In the genomic region with DNA sequence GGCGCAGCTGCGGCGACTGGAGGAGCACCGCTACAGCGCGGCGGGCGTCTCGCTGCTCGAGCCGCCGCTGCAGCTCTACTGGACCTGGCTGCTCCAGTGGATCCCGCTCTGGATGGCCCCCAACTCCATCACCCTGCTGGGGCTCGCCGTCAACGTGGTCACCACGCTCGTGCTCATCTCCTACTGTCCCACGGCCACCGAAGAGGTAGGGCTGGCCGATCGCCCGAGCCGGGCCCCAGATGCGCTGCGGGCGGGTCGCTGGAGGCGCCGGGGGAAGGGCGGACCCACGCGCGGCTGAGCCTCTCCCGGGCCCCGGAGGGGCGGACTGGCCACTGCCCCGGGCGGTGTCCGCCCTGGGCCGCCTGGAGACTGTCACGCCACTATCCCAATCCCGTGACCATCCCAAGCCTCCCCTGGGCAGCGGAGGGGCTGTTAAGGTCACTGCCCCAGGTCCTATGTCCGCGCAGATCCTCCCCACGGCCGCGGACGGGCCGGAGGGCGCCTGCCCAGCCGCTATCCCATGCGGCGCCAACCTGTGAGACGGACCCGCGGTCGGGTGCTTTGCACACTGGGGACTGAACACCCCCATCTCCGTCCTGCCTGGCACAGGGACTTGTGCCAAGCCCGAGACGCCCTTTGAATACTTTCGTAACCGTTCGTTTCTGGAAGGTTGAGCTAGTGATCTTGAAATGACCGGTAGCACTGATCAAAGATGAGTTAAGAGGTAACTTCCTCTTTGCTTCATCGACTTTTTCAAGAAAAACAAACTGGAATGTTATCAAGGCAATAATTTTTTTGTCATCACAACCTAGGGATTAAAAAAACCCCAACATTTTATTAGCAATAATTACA, we compare ENCODE assay signal across 8 cellular contexts. TPM values are rescaled to one million over a fixed set of nuclear protein-coding genes. Genes with fewer than 3 reads are reported as not detected.
A peak's percentile ranks its signal among the peaks of the same experiment; 100 is the strongest.
DNase-seq lines count a peak whose midpoint lies in the region; TF ChIP-seq lines count a peak whose summit lies in the region.

No MANE protein-coding gene starts in this region.

- H3K36me3 ChIP-seq in HEK293 (ENCODE audit: control insufficient read depth in 2 of 2, insufficient read depth in 1 of 2, low read length in 2 of 2) (no peaks in the 10 kb centered on the region), esophagus muscularis mucosa (no peaks in the 10 kb centered on the region), testis (ENCODE audit: low read depth, missing control alignments) (no peaks in the 10 kb centered on the region)

- DNase-seq in activated gamma-delta T cell treated with Interleukin-2 at 50 U/mL for 16 hours: peak; percentile 5
- no peak for DNase-seq in activated gamma-delta T cell (lab: John Stamatoyannopoulos, UW)
- no peak for DNase-seq in LNCaP clone FGC (ENCODE audit: low read depth)
- DNase-seq in activated CD4-positive, alpha-beta T cell treated with anti-CD3 and anti-CD28 coated beads, Interleukin-2, amount 10 ng/mL, durations not matched to agents 7 days and 5 days: no peak
- no peak for DNase-seq in esophagus muscularis mucosa (ENCODE audit: extremely low spot score)
- DNase-seq in midbrain (lab: John Stamatoyannopoulos, UW): peak; percentile 33
- DNase-seq in testis: peak; percentile 47

- H3K27me3 ChIP-seq in esophagus muscularis mucosa (no peaks in the 10 kb centered on the region), testis (no peaks in the 10 kb centered on the region)

- no peak for TF ChIP-seq EP300 in esophagus muscularis mucosa (IDR thresholded peaks at IDR 0.05)

- H3K27ac ChIP-seq in HEK293 (ENCODE audit: extremely low read depth, low read depth, low read length) (peak overlapping the region; percentile 90), esophagus muscularis mucosa (replicated peaks in 1 of 4) (peak overlapping the region; percentile 89 to 97 (median 96)), testis (peak overlapping the region; percentile 91 to 94)

- peak overlapping the region; percentile 81 for H3K4me3 Mint-ChIP-seq in activated CD4-positive, alpha-beta T cell treated with anti-CD3 and anti-CD28 coated beads, Interleukin-2, amount 10 ng/mL, durations not matched to agents 7 days and 5 days

- H3K36me3 Mint-ChIP-seq in activated CD4-positive, alpha-beta T cell treated with anti-CD3 and anti-CD28 coated beads, Interleukin-2, amount 10 ng/mL, durations not matched to agents 7 days and 5 days (ENCODE audit: low read depth): no peaks in the 10 kb centered on the region

- CTCF ChIA-PET in HEK293 (lab: Yijun Ruan, JAX): interaction anchor here (0.6 to 1.2 kb wide), 6 partner anchors 14 to 132 kb away, joined by 3 to 5 read pairs (median 3); no protein-coding TSS in a partner anchor
- CTCF ChIA-PET in activated CD4-positive, alpha-beta T cell treated with anti-CD3 and anti-CD28 coated beads, Interleukin-2, amount 10 ng/mL, durations not matched to agents 7 days and 5 days (lab: Charles Lee): interaction anchor here (0.8 to 1.3 kb wide), 3 partner anchors 22 to 48 kb away, joined by 3 to 4 read pairs (median 3); no protein-coding TSS in a partner anchor

- H3K9me3 ChIP-seq in HEK293 (ENCODE audit: control insufficient read depth, insufficient read depth, low read depth, low read length) (no peaks in the 10 kb centered on the region), esophagus muscularis mucosa (no peaks in the 10 kb centered on the region), testis (no peaks in the 10 kb centered on the region)

- H3K9me3 Mint-ChIP-seq in activated CD4-positive, alpha-beta T cell treated with anti-CD3 and anti-CD28 coated beads, Interleukin-2, amount 10 ng/mL, durations not matched to agents 7 days and 5 days: no peaks in the 10 kb centered on the region

- POLR2A ChIA-PET in HEK293 (lab: Yijun Ruan, JAX): interaction anchor here (0.9 kb wide), 1 partner anchor 9 kb away, joined by 3 read pairs; no protein-coding TSS in a partner anchor
- POLR2A ChIA-PET in activated CD4-positive, alpha-beta T cell treated with anti-CD3 and anti-CD28 coated beads, Interleukin-2, amount 10 ng/mL, durations not matched to agents 7 days and 5 days (lab: Charles Lee): no interaction called here

- no peaks in the 10 kb centered on the region for H3K27me3 Mint-ChIP-seq in activated CD4-positive, alpha-beta T cell treated with anti-CD3 and anti-CD28 coated beads, Interleukin-2, amount 10 ng/mL, durations not matched to agents 7 days and 5 days

- H3K4me1 ChIP-seq in HEK293 (ENCODE audit: control insufficient read depth, insufficient read depth, low read length) (peaks cover 8% of the 10 kb centered on the region), esophagus muscularis mucosa (peaks cover 54 to 68% (median 64%) of the 10 kb centered on the region in 4 donors), testis (peaks cover 13% of the 10 kb centered on the region)

- peaks cover 38% of the 10 kb centered on the region for H3K4me1 Mint-ChIP-seq in activated CD4-positive, alpha-beta T cell treated with anti-CD3 and anti-CD28 coated beads, Interleukin-2, amount 10 ng/mL, durations not matched to agents 7 days and 5 days

- H3K4me3 ChIP-seq in HEK293 (ENCODE audit: low read depth, low read length) (peak overlapping the region; percentile 69), LNCaP clone FGC (ENCODE audit: low read depth, low read length) (peak overlapping the region; percentile 77), esophagus muscularis mucosa (peak overlapping the region; percentile 70 to 94 (median 90)), testis (peak overlapping the region; percentile 85 to 91)

- TF ChIP-seq POLR2A in esophagus muscularis mucosa (IDR thresholded peaks at IDR 0.05; ENCODE audit: low read depth): peak; percentile 35
- TF ChIP-seq POLR2A in testis (IDR thresholded peaks at IDR 0.05): no peak

- peak overlapping the region; percentile 86 for H3K27ac Mint-ChIP-seq in activated CD4-positive, alpha-beta T cell treated with anti-CD3 and anti-CD28 coated beads, Interleukin-2, amount 10 ng/mL, durations not matched to agents 7 days and 5 days

- TF ChIP-seq CTCF in HEK293 (tag by site-specific recombination; IDR thresholded peaks at IDR 0.05) (no peak), LNCaP clone FGC (IDR thresholded peaks at IDR 0.05; ENCODE audit: control insufficient read depth, extremely low read depth, insufficient read depth) (0 out of 2 replicates have a peak, but pooled peaks have one; percentile 6), esophagus muscularis mucosa (IDR thresholded peaks at IDR 0.05) (no peak), testis (IDR thresholded peaks at IDR 0.05) (no peak)

- intact Hi-C loops in esophagus muscularis mucosa (cut with DNase I) (loop anchor here (2.0 to 5.0 kb wide), 2 partner anchors 133 to 364 kb away; a partner anchor contains a TSS), testis (cut with DNase I; ENCODE audit: low total_unique reads) (no loop called here)

- 2% methylated on average over 14 of the region's 67 CpGs for WGBS in esophagus muscularis mucosa
- 0% methylated on average over 10 to 42 of the region's 67 CpGs for WGBS in testis, 2 donors

TF ChIP-seq in HEK293, 187 proteins besides CTCF, POLR2A, EP300 and RAD21 (continues in another document):
- TF ChIP-seq, protein P1, sequence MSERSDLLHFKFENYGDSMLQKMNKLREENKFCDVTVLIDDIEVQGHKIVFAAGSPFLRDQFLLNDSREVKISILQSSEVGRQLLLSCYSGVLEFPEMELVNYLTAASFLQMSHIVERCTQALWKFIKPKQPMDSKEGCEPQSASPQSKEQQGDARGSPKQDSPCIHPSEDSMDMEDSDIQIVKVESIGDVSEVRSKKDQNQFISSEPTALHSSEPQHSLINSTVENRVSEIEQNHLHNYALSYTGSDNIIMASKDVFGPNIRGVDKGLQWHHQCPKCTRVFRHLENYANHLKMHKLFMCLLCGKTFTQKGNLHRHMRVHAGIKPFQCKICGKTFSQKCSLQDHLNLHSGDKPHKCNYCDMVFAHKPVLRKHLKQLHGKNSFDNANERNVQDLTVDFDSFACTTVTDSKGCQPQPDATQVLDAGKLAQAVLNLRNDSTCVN (tag by site-specific recombination; optimal IDR thresholded peaks at IDR 0.05): peak; percentile 66
- TF ChIP-seq SCRT2 (tag by site-specific recombination; IDR thresholded peaks at IDR 0.05): 0 out of 2 replicates have a peak, but pooled peaks have one; percentile 10
- 0 out of 2 replicates have a peak, but pooled peaks have one; percentile 20 for TF ChIP-seq ZBTB8A (tag by site-specific recombination; IDR thresholded peaks at IDR 0.05)
- peak; percentile 30; the same call in 1 of the 2 replicates for TF ChIP-seq GLIS2 (tag by site-specific recombination; IDR thresholded peaks at IDR 0.05)
- TF ChIP-seq, protein P2, sequence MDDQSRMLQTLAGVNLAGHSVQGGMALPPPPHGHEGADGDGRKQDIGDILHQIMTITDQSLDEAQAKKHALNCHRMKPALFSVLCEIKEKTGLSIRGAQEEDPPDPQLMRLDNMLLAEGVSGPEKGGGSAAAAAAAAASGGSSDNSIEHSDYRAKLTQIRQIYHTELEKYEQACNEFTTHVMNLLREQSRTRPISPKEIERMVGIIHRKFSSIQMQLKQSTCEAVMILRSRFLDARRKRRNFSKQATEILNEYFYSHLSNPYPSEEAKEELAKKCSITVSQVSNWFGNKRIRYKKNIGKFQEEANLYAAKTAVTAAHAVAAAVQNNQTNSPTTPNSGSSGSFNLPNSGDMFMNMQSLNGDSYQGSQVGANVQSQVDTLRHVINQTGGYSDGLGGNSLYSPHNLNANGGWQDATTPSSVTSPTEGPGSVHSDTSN (CRISPR knock-in tag; IDR thresholded peaks at IDR 0.05): 0 out of 2 replicates have a peak, but pooled peaks have one; percentile 21
- TF ChIP-seq ZNF292 (tag by site-specific recombination; IDR thresholded peaks at IDR 0.05; ENCODE audit: borderline replicate concordance, low read depth): no peak

RNA-seq across cellular contexts. Expression of a gene that starts 0.7 kb away (rescaled TPM):
- total RNA-seq in activated CD4-positive, alpha-beta T cell treated with anti-CD3 and anti-CD28 coated beads, Interleukin-2, amount 10 ng/mL, durations not matched to agents 7 days and 5 days: 10 to 100 TPM in 1 of 2 experiments, 1 to 10 TPM in 1; 9.5 to 11.8 TPM
- 100 to 1,000 TPM in 1 of 4 donors, 10 to 100 TPM in 3; 57.5 to 180 (median 83.8) TPM for total RNA-seq in esophagus muscularis mucosa
- 100 to 1,000 TPM; 154 to 267 TPM for total RNA-seq in testis
- 150 TPM for polyA plus RNA-seq in testis (ENCODE audit: insufficient read depth, low read depth, low replicate concordance)

RNA-seq across cellular contexts. Expression of a gene that starts 41.1 kb away (rescaled TPM):
- under 1 TPM; 0.35 to 0.75 TPM for total RNA-seq in activated CD4-positive, alpha-beta T cell treated with anti-CD3 and anti-CD28 coated beads, Interleukin-2, amount 10 ng/mL, durations not matched to agents 7 days and 5 days
- total RNA-seq in esophagus muscularis mucosa (not detected), testis (10 to 100 TPM; 42.4 to 69.4 TPM)
- polyA plus RNA-seq in testis (ENCODE audit: insufficient read depth, low read depth, low replicate concordance): 127 TPM

Comparison
In these comparisons a context has a peak if more than half of its experiments do, and no peak if none do; other contexts are left out.
1. DNase-seq: peak in activated gamma-delta T cell treated with Interleukin-2 at 50 U/mL for 16 hours (single experiment), midbrain (single experiment) and testis (single experiment); none in activated gamma-delta T cell (single experiment), LNCaP clone FGC (single experiment), activated CD4-positive, alpha-beta T cell treated with anti-CD3 and anti-CD28 coated beads, Interleukin-2, amount 10 ng/mL, durations not matched to agents 7 days and 5 days (single experiment) and esophagus muscularis mucosa (single experiment).
2. RNA of a gene that starts 0.7 kb away (total RNA-seq): 154 to 267 TPM in testis and 57.5 to 180 TPM in esophagus muscularis mucosa; 9.5 to 11.8 TPM in activated CD4-positive, alpha-beta T cell treated with anti-CD3 and anti-CD28 coated beads, Interleukin-2, amount 10 ng/mL, durations not matched to agents 7 days and 5 days; every median in the first group is over 4 times any median in the second.
3. RNA of a gene that starts 41.1 kb away (total RNA-seq): 42.4 to 69.4 TPM in testis; 0.35 to 0.75 TPM in activated CD4-positive, alpha-beta T cell treated with anti-CD3 and anti-CD28 coated beads, Interleukin-2, amount 10 ng/mL, durations not matched to agents 7 days and 5 days and not detected in esophagus muscularis mucosa; every median in the first group is over 10 times any median in the second.
4. Peak in every context shown above with its lines, with median percentiles within 50 percentile points of each other: H3K27ac ChIP-seq and H3K4me3 ChIP-seq.